Comparison of ENCODE assay signal across 23 cellular contexts in the genomic region with DNA sequence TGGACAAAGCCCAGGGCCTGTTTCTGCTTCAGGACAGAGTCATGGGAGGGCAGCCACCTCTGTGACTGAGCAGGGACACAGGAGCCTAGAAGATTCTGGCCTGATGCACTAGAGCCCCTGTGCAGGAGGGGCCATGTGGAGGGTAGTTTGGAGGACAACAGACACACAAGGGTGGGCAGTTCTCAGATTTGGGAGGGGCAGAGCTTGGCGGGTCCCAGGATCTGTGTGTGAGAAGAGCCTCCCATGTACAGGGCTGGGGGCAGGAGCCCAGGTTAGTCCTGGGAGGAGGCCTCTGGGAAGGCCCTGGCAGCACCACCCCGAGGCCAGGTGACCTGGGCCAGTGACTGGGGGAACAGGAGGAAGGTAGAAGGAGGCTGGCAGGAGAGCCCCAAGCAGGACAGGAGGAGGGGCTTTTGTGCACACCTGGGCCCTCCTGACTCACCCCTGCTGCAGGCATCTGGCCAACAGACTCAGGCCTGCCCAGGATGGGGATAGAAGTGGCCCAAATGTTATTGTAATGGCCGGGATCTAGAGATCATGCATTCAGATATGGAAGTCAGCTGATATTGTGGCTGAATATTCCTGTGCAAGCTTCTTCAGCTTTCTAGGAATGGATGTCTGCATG. TPM values are rescaled to one million over a fixed set of nuclear protein-coding genes. Genes with fewer than 3 reads are reported as not detected.
DNase-seq lines count a peak whose midpoint lies in the region; TF ChIP-seq lines count a peak whose summit lies in the region.
"Had no signal": no experiment of that assay in that cellular context is flagged by ENCODE, and none has a peak within 500 bp of the region (broad histone marks: within the 10 kb centered on the region; RNA-seq: fewer than 3 reads in every experiment).

No MANE protein-coding gene starts in this region.

- no peaks in the 10 kb centered on the region for H3K9me3 ChIP-seq in HEK293 (ENCODE audit: control insufficient read depth, insufficient read depth, low read depth, low read length)
- no peaks in the 10 kb centered on the region for H3K9me3 ChIP-seq in CD4-positive, alpha-beta memory T cell (ENCODE audit: control insufficient read depth in 1 of 2, low read length in 2 of 2)
- H3K9me3 ChIP-seq: HAP-1, left ventricle myocardium inferior, thoracic aorta, vagina had no signal

- H3K27me3 Mint-ChIP-seq in brain, result peaks cover 10% of the 10 kb centered on the region
- peaks cover 30% of the 10 kb centered on the region for H3K27me3 Mint-ChIP-seq in nephron (ENCODE audit: low read depth)
- H3K27me3 Mint-ChIP-seq in CD4-positive, alpha-beta memory T cell, result peaks cover 1 to 7% of the 10 kb centered on the region in 2 donors

- POLR2A ChIA-PET in HEK293 (lab: Yijun Ruan, JAX), result interaction anchor here (0.6 kb wide), 1 partner anchor 632 kb away, joined by 3 read pairs; no protein-coding TSS in a partner anchor
- POLR2A ChIA-PET in CD4-positive, alpha-beta memory T cell (lab: Charles Lee; ENCODE audit: partially characterized antibody), result interaction anchor here (0.7 to 1.1 kb wide), 2 partner anchors 10 to 746 kb away, joined by 3 read pairs; no protein-coding TSS in a partner anchor

- no peak overlapping the region for H3K4me3 ChIP-seq in HEK293 (ENCODE audit: low read depth, low read length)
- H3K4me3 ChIP-seq in CD4-positive, alpha-beta memory T cell (ENCODE audit: low read length in 2 of 2), result no peak overlapping the region
- H3K4me3 ChIP-seq: HAP-1, thoracic aorta, vagina had no signal

- intact Hi-C loops in CD4-positive, alpha-beta memory T cell (cut with micrococcal nuclease), result no loop called here

- H3K4me1 ChIP-seq in HEK293 (ENCODE audit: control insufficient read depth, insufficient read depth, low read length), result peaks cover 6% of the 10 kb centered on the region; the same call in 1 of the 2 replicates
- H3K4me1 ChIP-seq in CD4-positive, alpha-beta memory T cell (ENCODE audit: insufficient read depth, low read length), result peaks cover 18% of the 10 kb centered on the region

- H3K27ac Mint-ChIP-seq in brain, result peak overlapping the region in 3 of 5 experiments; percentile 27 to 92 (median 52)
- H3K27ac Mint-ChIP-seq in nephron, result no peak overlapping the region
- H3K27ac Mint-ChIP-seq in CD4-positive, alpha-beta memory T cell, result peak overlapping the region in 1 of 7 donors; percentile 72
- H3K27ac Mint-ChIP-seq: activated CD4-positive, alpha-beta T cell treated with anti-CD3 and anti-CD28 coated beads for 36 hours; activated naive CD4-positive, alpha-beta T cell treated with anti-CD3 and anti-CD28 coated beads, Interleukin-2, amount 50 U/mL, for 72 hours; stimulated activated naive CD8-positive, alpha-beta T cell treated with anti-CD3 and anti-CD28 coated beads, Interleukin-15, Interleukin-2, amounts not matched to agents 100 ng/mL and 50 ng/mL, for 24 hours had no signal

- TF ChIP-seq CTCF in HEK293 (tag by site-specific recombination; IDR thresholded peaks at IDR 0.05), result no peak
- no peak for TF ChIP-seq CTCF in brain (conservative IDR thresholded peaks at IDR 0.05)
- TF ChIP-seq CTCF in nephron (IDR thresholded peaks at IDR 0.05; ENCODE audit: unreplicated experiment in 3 of 3), result no peak

- CTCF ChIA-PET in HEK293 (lab: Yijun Ruan, JAX), result interaction anchor here (0.6 to 6.8 kb wide), 41 partner anchors 8 to 1358 kb away, joined by 3 to 57 read pairs (median 4); no protein-coding TSS in a partner anchor
- CTCF ChIA-PET in CD4-positive, alpha-beta memory T cell (lab: Charles Lee; ENCODE audit: partially characterized antibody), result interaction anchor here (0.7 to 7.6 kb wide), 16 partner anchors 10 to 1459 kb away, joined by 3 to 56 read pairs (median 4); no protein-coding TSS in a partner anchor

- H3K27ac ChIP-seq in HEK293 (ENCODE audit: extremely low read depth, low read depth, low read length), result no peak overlapping the region
- no peak overlapping the region for H3K27ac ChIP-seq in CD4-positive, alpha-beta memory T cell (ENCODE audit: low read depth, low read length)
- H3K27ac ChIP-seq: 22Rv1, left ventricle myocardium inferior, skin epidermis, thoracic aorta, vagina had no signal

- H3K4me3 Mint-ChIP-seq in brain (peak overlapping the region in 4 of 5 experiments; percentile 9 to 52 (median 30)), nephron (peak overlapping the region in 2 of 3 experiments; percentile 85 to 89)
- H3K4me3 Mint-ChIP-seq in CD4-positive, alpha-beta memory T cell, result peak overlapping the region in 3 of 8 donors; percentile 17 to 57 (median 28)
- H3K4me3 Mint-ChIP-seq: activated CD4-positive, alpha-beta T cell treated with anti-CD3 and anti-CD28 coated beads for 36 hours; stimulated activated naive CD8-positive, alpha-beta T cell treated with anti-CD3 and anti-CD28 coated beads, Interleukin-15, Interleukin-2, amounts not matched to agents 100 ng/mL and 50 ng/mL, for 24 hours had no signal

- peaks cover 0 to 4% (median 0%) of the 10 kb centered on the region in 5 experiments for H3K9me3 Mint-ChIP-seq in brain
- H3K9me3 Mint-ChIP-seq in nephron, result no peaks in the 10 kb centered on the region
- no peaks in the 10 kb centered on the region for H3K9me3 Mint-ChIP-seq in CD4-positive, alpha-beta memory T cell
- H3K9me3 Mint-ChIP-seq: activated naive CD4-positive, alpha-beta T cell treated with anti-CD3 and anti-CD28 coated beads, Interleukin-2, amount 50 U/mL, for 72 hours; activated T-helper 1 cell treated with anti-CD3 and anti-CD28 coated beads, Interleukin-12 subunit alpha, Interleukin-12 subunit beta, Interleukin-2, Interleukin-4 antibody, amounts not matched to agents 30 ng/mL and 10 ng/mL and 1 ng/mL, durations not matched to agents 14 hours and 24 hours and 36 hours; stimulated activated naive CD8-positive, alpha-beta T cell treated with anti-CD3 and anti-CD28 coated beads, Interleukin-15, Interleukin-2, amounts not matched to agents 100 ng/mL and 50 ng/mL, for 24 hours had no signal

- H3K4me1 Mint-ChIP-seq in brain (peaks cover 45% of the 10 kb centered on the region), nephron (peaks cover 30% of the 10 kb centered on the region)
- peaks cover 8 to 30% (median 18%) of the 10 kb centered on the region in 4 donors for H3K4me1 Mint-ChIP-seq in CD4-positive, alpha-beta memory T cell

- H3K36me3 Mint-ChIP-seq in brain, result no peaks in the 10 kb centered on the region
- H3K36me3 Mint-ChIP-seq in nephron (ENCODE audit: low read depth), result peaks cover 10% of the 10 kb centered on the region
- H3K36me3 Mint-ChIP-seq in CD4-positive, alpha-beta memory T cell, result peaks cover 0 to 7% of the 10 kb centered on the region in 2 donors
- H3K36me3 Mint-ChIP-seq: activated naive CD4-positive, alpha-beta T cell treated with anti-CD3 and anti-CD28 coated beads, Interleukin-2, amount 50 U/mL, for 72 hours had no signal

- DNase-seq in DMS53 (lab: John Stamatoyannopoulos, UW) (peak; percentile 17), DMS53 treated with DMSO at 0.1 percent for 48 hours (lab: John Stamatoyannopoulos, UW; ENCODE audit: unreplicated experiment) (no peak), occipital lobe (lab: John Stamatoyannopoulos, UW) (no peak)
- DNase-seq in activated T-cell treated with anti-CD3 and anti-CD28 coated beads, Interleukin-2, amount 50 U/mL, for 48 hours, result no peak
- DNase-seq in CD4-positive, alpha-beta memory T cell, result no peak
- DNase-seq: aorta, left ventricle myocardium inferior had no signal

- no peaks in the 10 kb centered on the region for H3K27me3 ChIP-seq in CD4-positive, alpha-beta memory T cell (ENCODE audit: insufficient read depth, low read length)
- H3K27me3 ChIP-seq: vagina had no signal

- peaks cover 0 to 13% of the 10 kb centered on the region in 2 experiments; a peak in 1 of 3 replicates for H3K36me3 ChIP-seq in HEK293 (ENCODE audit: control insufficient read depth in 2 of 2, insufficient read depth in 1 of 2, low read length in 2 of 2)
- no peaks in the 10 kb centered on the region for H3K36me3 ChIP-seq in CD4-positive, alpha-beta memory T cell (ENCODE audit: insufficient read depth, low read length)
- H3K36me3 ChIP-seq: HAP-1, left ventricle myocardium inferior, thoracic aorta, vagina had no signal

TF ChIP-seq in HEK293, 187 proteins besides CTCF, POLR2A, EP300 and RAD21 (continues in another document):
- TF ChIP-seq ZNF274 (IDR thresholded peaks at IDR 0.05; ENCODE audit: low read length) (no peak), ZNF274 (tag by site-specific recombination; IDR thresholded peaks at IDR 0.05; ENCODE audit: borderline replicate concordance) (no peak), MEIS1 (CRISPR knock-in tag; IDR thresholded peaks at IDR 0.05; ENCODE audit: borderline replicate concordance) (no peak), ZNF830 (tag by site-specific recombination; IDR thresholded peaks at IDR 0.05; ENCODE audit: low read depth) (no peak), YY2 (tag by site-specific recombination; IDR thresholded peaks at IDR 0.05) (no peak), SCRT2 (tag by site-specific recombination; IDR thresholded peaks at IDR 0.05) (no peak), ZNF555 (tag by site-specific recombination; conservative IDR thresholded peaks at IDR 0.05) (no peak), ZNF423 (tag by site-specific recombination; IDR thresholded peaks at IDR 0.05) (no peak), MYNN (tag by site-specific recombination; IDR thresholded peaks at IDR 0.05; ENCODE audit: borderline replicate concordance) (no peak), SCRT1 (tag by site-specific recombination; IDR thresholded peaks at IDR 0.05; ENCODE audit: borderline replicate concordance) (no peak), ZNF529 (tag by site-specific recombination; IDR thresholded peaks at IDR 0.05; ENCODE audit: insufficient replicate concordance) (no peak), SP7 (tag by site-specific recombination; IDR thresholded peaks at IDR 0.05) (no peak), SALL2 (tag by site-specific recombination; IDR thresholded peaks at IDR 0.05; ENCODE audit: borderline replicate concordance) (no peak)
- TF ChIP-seq, protein P1, sequence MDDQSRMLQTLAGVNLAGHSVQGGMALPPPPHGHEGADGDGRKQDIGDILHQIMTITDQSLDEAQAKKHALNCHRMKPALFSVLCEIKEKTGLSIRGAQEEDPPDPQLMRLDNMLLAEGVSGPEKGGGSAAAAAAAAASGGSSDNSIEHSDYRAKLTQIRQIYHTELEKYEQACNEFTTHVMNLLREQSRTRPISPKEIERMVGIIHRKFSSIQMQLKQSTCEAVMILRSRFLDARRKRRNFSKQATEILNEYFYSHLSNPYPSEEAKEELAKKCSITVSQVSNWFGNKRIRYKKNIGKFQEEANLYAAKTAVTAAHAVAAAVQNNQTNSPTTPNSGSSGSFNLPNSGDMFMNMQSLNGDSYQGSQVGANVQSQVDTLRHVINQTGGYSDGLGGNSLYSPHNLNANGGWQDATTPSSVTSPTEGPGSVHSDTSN (CRISPR knock-in tag; IDR thresholded peaks at IDR 0.05), result 0 out of 2 replicates have a peak, but pooled peaks have one; percentile 21

RNA-seq across cellular contexts. Expression of a gene that starts 1.4 kb away (rescaled TPM):
- polyA plus RNA-seq in brain (ENCODE audit: insufficient read depth, low read depth, low replicate concordance), result not detected
- total RNA-seq in CD4-positive, alpha-beta memory T cell, result under 1 TPM in 1 of 2 experiments, not detected in 1; 0.42 TPM
- polyA plus RNA-seq in CD4-positive, alpha-beta memory T cell, result under 1 TPM; 0.48 to 0.96 TPM
- total RNA-seq in occipital lobe, result 6.2 TPM
- total RNA-seq: activated naive CD4-positive, alpha-beta T cell treated with anti-CD3 and anti-CD28 coated beads, Interleukin-2, amount 50 U/mL, for 72 hours; activated T-helper 1 cell treated with anti-CD3 and anti-CD28 coated beads, Interleukin-12 subunit alpha, Interleukin-12 subunit beta, Interleukin-2, Interleukin-4 antibody, amounts not matched to agents 30 ng/mL and 10 ng/mL and 1 ng/mL, durations not matched to agents 14 hours and 24 hours and 36 hours had no signal

RNA-seq across cellular contexts. Expression of a gene that starts 45.0 kb away (rescaled TPM):
- polyA plus RNA-seq in brain (ENCODE audit: insufficient read depth, low read depth, low replicate concordance), result not detected
- total RNA-seq in CD4-positive, alpha-beta memory T cell, result not detected
- not detected for polyA plus RNA-seq in CD4-positive, alpha-beta memory T cell
- total RNA-seq in occipital lobe, result 0.62 TPM
- total RNA-seq: activated CD4-positive, alpha-beta T cell treated with anti-CD3 and anti-CD28 coated beads for 36 hours; activated naive CD4-positive, alpha-beta T cell treated with anti-CD3 and anti-CD28 coated beads, Interleukin-2, amount 50 U/mL, for 72 hours; activated T-helper 1 cell treated with anti-CD3 and anti-CD28 coated beads, Interleukin-12 subunit alpha, Interleukin-12 subunit beta, Interleukin-2, Interleukin-4 antibody, amounts not matched to agents 30 ng/mL and 10 ng/mL and 1 ng/mL, durations not matched to agents 14 hours and 24 hours and 36 hours; aorta; dermis microvascular lymphatic vessel endothelial cell; left ventricle myocardium inferior; osteocyte; SK-MEL-5; T-helper 1 cell treated with Interleukin-12 subunit alpha and Interleukin-12 subunit beta and Interleukin-4 antibody, amounts not matched to agents 30 ng/mL and 1 ng/mL, for 36 hours; thoracic aorta had no signal
- polyA plus RNA-seq: aorta had no signal

Comparison
In these comparisons a context has a peak if more than half of its experiments do, and no peak if none do; other contexts are left out.
1. H3K27ac Mint-ChIP-seq: peak in brain (3 of 5); none in nephron (0 of 3).